ENCODE assay signal across 1 cellular context in the genomic region with DNA sequence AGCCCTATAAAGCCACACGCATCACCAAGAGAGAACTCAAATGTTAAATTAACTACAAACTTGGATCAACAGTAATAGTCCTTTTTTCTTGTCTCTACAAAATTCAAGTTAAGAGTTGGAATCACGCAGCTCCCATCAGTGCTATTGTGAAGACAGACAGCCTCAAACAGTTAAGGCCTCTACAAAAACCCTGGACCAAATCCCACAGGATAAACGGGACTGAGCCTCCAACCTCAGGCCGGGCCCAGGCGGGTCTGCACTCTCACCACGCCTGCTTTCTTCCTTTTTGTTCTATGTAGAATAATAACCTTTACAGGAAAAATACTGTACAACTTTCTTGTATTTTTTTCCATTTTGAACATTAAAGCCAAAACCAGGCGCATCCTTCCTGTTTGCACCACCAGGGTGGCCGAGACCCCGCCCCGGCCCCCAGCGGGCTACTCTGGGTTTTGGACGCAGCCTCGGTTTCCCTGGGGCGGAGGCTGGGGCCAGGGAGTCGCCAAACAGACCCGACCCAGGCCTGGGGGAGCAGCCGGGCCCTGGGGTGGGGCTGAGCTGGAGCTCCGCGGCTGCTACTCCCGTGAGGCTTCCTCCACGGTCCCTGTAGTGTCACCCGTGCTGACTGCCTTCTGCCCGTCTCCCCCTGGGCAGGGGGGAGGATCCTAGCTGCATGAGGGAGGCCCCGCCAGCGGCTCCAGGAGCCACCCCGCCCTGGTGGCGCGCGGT.
TF ChIP-seq lines count a peak whose summit lies in the region.

No MANE protein-coding gene starts in this region.

TF ChIP-seq in endothelial cell of umbilical vein, 7 proteins besides CTCF, POLR2A, EP300 and RAD21:
- TF ChIP-seq GATA2 (IDR thresholded peaks at IDR 0.05; ENCODE audit: insufficient read depth, insufficient read length, low read depth, low read length) (no peak), MYC (IDR thresholded peaks at IDR 0.05; ENCODE audit: low read depth, low read length) (no peak), FOS (IDR thresholded peaks at IDR 0.05; ENCODE audit: borderline replicate concordance, insufficient read depth, low read length) (no peak), EZH2 (IDR thresholded peaks at IDR 0.05; ENCODE audit: borderline replicate concordance, low read depth, low read length, severe bottlenecking) (no peak), POLR2AphosphoS5 (IDR thresholded peaks at IDR 0.05; ENCODE audit: insufficient read depth, low read depth, low read length) (no peak)
TF ChIP-seq in endothelial cell of umbilical vein: peak in this region for 0.
